Comparison of ENCODE assay signal across 18 cellular contexts in genomic region chr12:52906049-52906645, GRCh38. TPM values are rescaled to one million over a fixed set of nuclear protein-coding genes. Genes with fewer than 3 reads are reported as not detected.
A peak's percentile ranks its signal among the peaks of the same experiment; 100 is the strongest.
DNase-seq lines count a peak whose midpoint lies in the region; ATAC-seq, FAIRE-seq and TF ChIP-seq lines count a peak whose summit lies in the region.
"Had no signal": no experiment of that assay in that cellular context is flagged by ENCODE, and none has a peak within 500 bp of the region (broad histone marks: within the 10 kb centered on the region; RNA-seq: fewer than 3 reads in every experiment).

No MANE protein-coding gene starts in this region.

- peak overlapping the region; percentile 21 for H3K27ac ChIP-seq in AG04450 (ENCODE audit: low read depth, low read length)
- peak overlapping the region; percentile 92 for H3K27ac ChIP-seq in colonic mucosa
- H3K27ac ChIP-seq: SJCRH30 had no signal

- no peaks in the 10 kb centered on the region for H3K27me3 ChIP-seq in AG04450 (ENCODE audit: control insufficient read depth, insufficient read depth, low read length)
- H3K27me3 ChIP-seq in colonic mucosa, result no peaks in the 10 kb centered on the region
- H3K27me3 ChIP-seq: MG63, SJCRH30 had no signal

- no peaks in the 10 kb centered on the region for H3K4me1 ChIP-seq in colonic mucosa
- H3K4me1 ChIP-seq: SJCRH30 had no signal

- CTCF ChIA-PET in AG04450 (lab: Charles Lee), result interaction anchor here (1.1 to 1.2 kb wide), 2 partner anchors 20 to 75 kb away, joined by 3 to 6 read pairs; no protein-coding TSS in a partner anchor

- peak overlapping the region in 2 of 3 experiments; percentile 1 to 95 for H3K4me3 Mint-ChIP-seq in nephron
- H3K4me3 Mint-ChIP-seq in activated T-cell treated with anti-CD3 and anti-CD28 coated beads, Interleukin-2, amount 50 U/mL, for 4 hours, result no peak overlapping the region

- FAIRE-seq in GM12891 (lab: Jason Lieb, UNC), result no peak
- FAIRE-seq: GM12892 had no signal

- no peaks in the 10 kb centered on the region for H3K36me3 Mint-ChIP-seq in nephron (ENCODE audit: low read depth)
- H3K36me3 Mint-ChIP-seq in activated T-cell treated with anti-CD3 and anti-CD28 coated beads, Interleukin-2, amount 50 U/mL, for 4 hours (ENCODE audit: insufficient read depth), result no peaks in the 10 kb centered on the region

- H3K4me1 Mint-ChIP-seq in nephron, result peaks cover 33% of the 10 kb centered on the region
- H3K4me1 Mint-ChIP-seq in activated T-cell treated with anti-CD3 and anti-CD28 coated beads, Interleukin-2, amount 50 U/mL, for 4 hours (ENCODE audit: low read depth), result peaks cover 3% of the 10 kb centered on the region

- no peak overlapping the region for H3K4me3 ChIP-seq in AG04450 (ENCODE audit: low read depth, low read length)
- no peak overlapping the region for H3K4me3 ChIP-seq in colonic mucosa
- H3K4me3 ChIP-seq: MG63, SJCRH30 had no signal

- POLR2A ChIA-PET in AG04450 (lab: Yijun Ruan, JAX), result no interaction called here

- intact Hi-C loops in colonic mucosa (cut with DNase I), result no loop called here

- DNase-seq in AG04450 (ENCODE audit: low read depth, low spot score), result no peak
- DNase-seq in NCI-H2107 treated with DMSO at 0.1 percent for 48 hours (lab: John Stamatoyannopoulos, UW; ENCODE audit: unreplicated experiment), result peak; percentile 59
- DNase-seq in colonic mucosa, result peak; percentile 32
- no peak for DNase-seq in GM12891 (ENCODE audit: insufficient read length, low spot score)
- no peak for DNase-seq in GM20000 (ENCODE audit: low spot score)
- no peak for DNase-seq in activated T-cell treated with anti-CD3 and anti-CD28 coated beads, Interleukin-2, amount 50 U/mL, for 4 hours
- DNase-seq: activated naive CD4-positive, alpha-beta T cell treated with anti-CD3 and anti-CD28 coated beads, Interleukin-2, amount 50 U/mL, for 16 hours; DND-41; hippocampal formation; MG63; NCI-H446 treated with DMSO at 0.1 percent for 48 hours; occipital lobe; SJCRH30 had no signal

- no peaks in the 10 kb centered on the region for H3K9me3 Mint-ChIP-seq in nephron
- no peaks in the 10 kb centered on the region for H3K9me3 Mint-ChIP-seq in activated T-cell treated with anti-CD3 and anti-CD28 coated beads, Interleukin-2, amount 50 U/mL, for 4 hours

- peak overlapping the region; percentile 96 to 99 (median 96) for H3K27ac Mint-ChIP-seq in nephron

- peaks cover 3% of the 10 kb centered on the region for H3K27me3 Mint-ChIP-seq in nephron (ENCODE audit: low read depth)
- H3K27me3 Mint-ChIP-seq in activated T-cell treated with anti-CD3 and anti-CD28 coated beads, Interleukin-2, amount 50 U/mL, for 4 hours (ENCODE audit: low read depth), result no peaks in the 10 kb centered on the region

- peak overlapping the region; percentile 66 to 92 for H3K9ac ChIP-seq in colonic mucosa (ENCODE audit: low read depth in 2 of 2, low read length in 2 of 2)

- H3K36me3 ChIP-seq in colonic mucosa, result no peaks in the 10 kb centered on the region
- H3K36me3 ChIP-seq: MG63, SJCRH30 had no signal

- no peaks in the 10 kb centered on the region; the same call in 1 of the 2 replicates for H3K9me3 ChIP-seq in AG04450 (ENCODE audit: control insufficient read depth, insufficient read depth, low read length)
- no peaks in the 10 kb centered on the region for H3K9me3 ChIP-seq in colonic mucosa
- H3K9me3 ChIP-seq: MG63, SJCRH30 had no signal

- ATAC-seq in HG02981 (IDR thresholded peaks at IDR 0.05; ENCODE audit: unreplicated experiment), result no peak
- ATAC-seq in activated T-cell treated with anti-CD3 and anti-CD28 coated beads, Interleukin-2, amount 50 U/mL, for 4 hours, result no peak

- no peak for TF ChIP-seq POLR2A in GM12891 (IDR thresholded peaks at IDR 0.05; ENCODE audit: low read depth, low read length)

- no peak for TF ChIP-seq CTCF in AG04450 (IDR thresholded peaks at IDR 0.05; ENCODE audit: low read depth, low read length)
- no peak for TF ChIP-seq CTCF in colonic mucosa (IDR thresholded peaks at IDR 0.05)
- TF ChIP-seq CTCF in nephron (IDR thresholded peaks at IDR 0.05; ENCODE audit: unreplicated experiment in 3 of 3), result no peak
- no peak for TF ChIP-seq CTCF in GM20000 (IDR thresholded peaks at IDR 0.05; ENCODE audit: extremely low read depth, missing control alignments)

TF ChIP-seq in GM12891, 5 proteins besides CTCF, POLR2A, EP300 and RAD21:
- no peak for TF ChIP-seq TAF1 (IDR thresholded peaks at IDR 0.05; ENCODE audit: low read depth, low read length)
- no peak for TF ChIP-seq PAX5 (IDR thresholded peaks at IDR 0.05; ENCODE audit: insufficient read depth, low read length, severe bottlenecking)
- TF ChIP-seq POU2F2 (IDR thresholded peaks at IDR 0.05; ENCODE audit: low read depth, low read length), result no peak
- TF ChIP-seq POLR2AphosphoS5 (IDR thresholded peaks at IDR 0.05; ENCODE audit: low read depth, low read length), result no peak
- TF ChIP-seq SPI1 (IDR thresholded peaks at IDR 0.05; ENCODE audit: low read depth, low read length), result no peak

RNA-seq across cellular contexts. Expression of gene KRT8, which starts 1.3 kb away (rescaled TPM):
- 18.2 and 22.1 TPM in 2 replicates for polyA plus RNA-seq in AG04450 (2011; rRNA removed)
- polyA minus RNA-seq in AG04450 (2011; rRNA and poly(A)+ RNA removed), result 13.1 and 17.7 TPM in 2 replicates
- 1,000 to 10,000 TPM; 4,207 to 4,597 TPM for total RNA-seq in colonic mucosa
- 2.8 TPM for polyA plus RNA-seq in GM12891 (2012; ENCODE audit: low read depth, missing spikeins)
- total RNA-seq in activated T-cell treated with anti-CD3 and anti-CD28 coated beads, Interleukin-2, amount 50 U/mL, for 4 hours, result 1 to 10 TPM; 4.2 to 6.0 (median 4.5) TPM
- total RNA-seq: occipital lobe had no signal

RNA-seq across cellular contexts. Expression of gene KRT18, which starts 42.8 kb away (rescaled TPM):
- 71.6 and 85.6 TPM in 2 replicates for polyA plus RNA-seq in AG04450 (2011; rRNA removed)
- polyA minus RNA-seq in AG04450 (2011; rRNA and poly(A)+ RNA removed), result 75.0 and 87.0 TPM in 2 replicates
- 1,000 to 10,000 TPM; 1,068 to 1,487 TPM for total RNA-seq in colonic mucosa
- polyA plus RNA-seq in GM12891 (2012; ENCODE audit: low read depth, missing spikeins), result 9.5 TPM
- total RNA-seq in activated T-cell treated with anti-CD3 and anti-CD28 coated beads, Interleukin-2, amount 50 U/mL, for 4 hours, result 10 to 100 TPM; 11.8 to 15.6 (median 15.0) TPM

RNA-seq across cellular contexts. Expression of gene KRT78, which starts 57.4 kb away (rescaled TPM):
- not detected in 2 replicates for polyA plus RNA-seq in AG04450 (2011; rRNA removed)
- polyA minus RNA-seq in AG04450 (2011; rRNA and poly(A)+ RNA removed), result not detected in 2 replicates
- total RNA-seq in colonic mucosa, result not detected
- not detected for polyA plus RNA-seq in GM12891 (2012; ENCODE audit: low read depth, missing spikeins)
- not detected for total RNA-seq in activated T-cell treated with anti-CD3 and anti-CD28 coated beads, Interleukin-2, amount 50 U/mL, for 4 hours
- total RNA-seq: liver, SJCRH30, ureter had no signal

Comparison
In these comparisons a context has a peak if more than half of its experiments do, and no peak if none do; other contexts are left out.
1. DNase-seq: peak in NCI-H2107 treated with DMSO at 0.1 percent for 48 hours (single experiment) and colonic mucosa (single experiment); none in AG04450 (single experiment), GM12891 (single experiment), GM20000 (single experiment) and activated T-cell treated with anti-CD3 and anti-CD28 coated beads, Interleukin-2, amount 50 U/mL, for 4 hours (single experiment).
2. RNA of gene KRT8, which starts 1.3 kb away (total RNA-seq): 4,207 to 4,597 TPM in colonic mucosa; 4.2 to 6.0 TPM in activated T-cell treated with anti-CD3 and anti-CD28 coated beads, Interleukin-2, amount 50 U/mL, for 4 hours; every median in the first group is over 100 times any median in the second.
3. RNA of gene KRT18, which starts 42.8 kb away (total RNA-seq): 1,068 to 1,487 TPM in colonic mucosa; 11.8 to 15.6 TPM in activated T-cell treated with anti-CD3 and anti-CD28 coated beads, Interleukin-2, amount 50 U/mL, for 4 hours; every median in the first group is over 10 times any median in the second.